ENCODE assay signal across 11 cellular contexts in the genomic region with DNA sequence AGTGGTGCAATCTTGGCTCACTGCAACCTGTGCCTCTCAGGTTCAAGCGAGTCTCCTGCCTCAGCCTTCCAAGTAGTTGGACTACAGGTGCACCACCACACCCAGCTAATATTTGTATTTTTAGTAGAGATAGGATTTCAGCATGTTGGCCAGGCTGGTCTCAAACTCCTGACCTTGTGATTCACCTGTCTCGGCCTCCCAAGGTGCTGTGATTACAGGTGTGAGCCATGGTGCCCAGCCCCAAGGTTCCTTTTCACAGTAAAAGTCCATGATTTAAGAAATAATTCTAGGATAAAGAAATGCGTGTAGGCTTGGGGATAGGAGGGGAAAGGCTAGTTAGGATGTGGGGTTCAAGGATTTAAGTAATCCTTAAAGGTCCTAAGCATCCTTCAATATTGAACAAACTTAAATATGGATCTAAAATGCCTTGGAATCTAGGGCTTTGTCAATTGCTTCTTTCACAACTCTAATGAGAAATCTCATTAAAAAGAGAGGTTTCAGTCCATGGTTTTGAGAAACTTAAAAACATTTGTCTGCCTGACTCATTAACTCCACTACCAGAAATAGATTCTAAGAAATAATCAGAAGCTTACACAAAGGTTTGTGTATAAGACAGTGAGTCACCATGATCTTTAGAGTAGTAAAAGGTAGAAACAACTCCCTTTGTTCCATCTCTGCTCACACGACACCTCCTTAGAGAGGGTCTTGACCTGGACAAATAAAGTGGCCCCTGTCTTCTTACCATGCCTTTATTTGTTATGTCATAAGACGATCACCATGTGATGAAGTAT.
A peak's percentile ranks its signal among the peaks of the same experiment; 100 is the strongest.
DNase-seq lines count a peak whose midpoint lies in the region; TF ChIP-seq lines count a peak whose summit lies in the region.
"Had no signal": no experiment of that assay in that cellular context is flagged by ENCODE, and none has a peak within 500 bp of the region (broad histone marks: within the 10 kb centered on the region; RNA-seq: fewer than 3 reads in every experiment).

No MANE protein-coding gene starts in this region.

- intact Hi-C loops in A673 (cut with micrococcal nuclease; ENCODE audit: unreplicated experiment): no loop called here

- H3K27me3 ChIP-seq in liver (ENCODE audit: control insufficient read depth in 4 of 4, insufficient read depth in 4 of 4, low read length in 3 of 4) (no peaks in the 10 kb centered on the region), A673 (replicated peaks; ENCODE audit: insufficient read depth, low read depth, low read length, poor library complexity) (no peaks in the 10 kb centered on the region)
- H3K27me3 ChIP-seq: sigmoid colon had no signal

- TF ChIP-seq CTCF in astrocyte of the spinal cord (IDR thresholded peaks at IDR 0.05; ENCODE audit: low read depth, low read length): no peak
- TF ChIP-seq CTCF in liver (IDR thresholded peaks at IDR 0.05; ENCODE audit: low read depth, low read length, missing input control): no peak
- no peak for TF ChIP-seq CTCF in A673 (conservative IDR thresholded peaks at IDR 0.05; ENCODE audit: low read depth, low read length)

- in situ Hi-C loops in astrocyte of the spinal cord (cut with HindIII; ENCODE audit: low sequenced_read_pairs): no loop called here

- 84% methylated on average over 5 of the region's 5 CpGs for WGBS in liver

- TF ChIP-seq RAD21 in liver (IDR thresholded peaks at IDR 0.05): no peak

- H3K36me3 ChIP-seq in liver (ENCODE audit: control insufficient read depth in 4 of 4, insufficient read depth in 3 of 4, low read depth in 1 of 4, low read length in 3 of 4) (no peaks in the 10 kb centered on the region), A673 (ENCODE audit: insufficient read depth, low read length, poor library complexity, severe bottlenecking) (no peaks in the 10 kb centered on the region)
- H3K36me3 ChIP-seq: sigmoid colon had no signal

- no peak overlapping the region for H3K4me3 ChIP-seq in astrocyte of the spinal cord (ENCODE audit: low read depth, low read length)
- H3K4me3 ChIP-seq in liver (ENCODE audit: low read depth in 1 of 3, low read length in 3 of 3): no peak overlapping the region
- H3K4me3 ChIP-seq in A673 (ENCODE audit: low read depth, low read length, poor library complexity, severe bottlenecking): no peak overlapping the region
- H3K4me3 ChIP-seq: sigmoid colon had no signal

- H3K27ac ChIP-seq in liver (ENCODE audit: low read depth in 1 of 2, low read length in 2 of 2): no peak overlapping the region
- no peak overlapping the region for H3K27ac ChIP-seq in A673 (ENCODE audit: low read depth, low read length, poor library complexity, severe bottlenecking)
- H3K27ac ChIP-seq: sigmoid colon had no signal

- no peak overlapping the region for H3K9ac ChIP-seq in liver (ENCODE audit: low read depth in 1 of 2, low read length in 2 of 2)

- POLR2A ChIA-PET in A673 (lab: Charles Lee; ENCODE audit: low non-redundant PET): no interaction called here

- no TSS peak for BruUV-seq in A673 (replicated peaks; lab: Mats Ljungman, UMichigan)

- H3K9me3 ChIP-seq in liver (ENCODE audit: control insufficient read depth in 4 of 4, low read length in 3 of 4) (no peaks in the 10 kb centered on the region), A673 (ENCODE audit: low read depth, low read length, poor library complexity, severe bottlenecking) (peaks cover 4% of the 10 kb centered on the region)
- H3K9me3 ChIP-seq: sigmoid colon had no signal

- H3K4me1 ChIP-seq in liver (ENCODE audit: control insufficient read depth in 4 of 4, insufficient read depth in 4 of 4, low read length in 3 of 4): peaks cover 5 to 23% (median 12%) of the 10 kb centered on the region in 4 donors
- H3K4me1 ChIP-seq in A673 (ENCODE audit: insufficient read depth, low read length, poor library complexity, severe bottlenecking): peaks cover 28% of the 10 kb centered on the region

- DNase-seq in CD1c-positive myeloid dendritic cell (ENCODE audit: extremely low spot score): peak; percentile 20
- peak; percentile 64 for DNase-seq in LHCN-M2 (ENCODE audit: low read depth)
- peak; percentile 77 for DNase-seq in astrocyte of the spinal cord (ENCODE audit: low read depth, low spot score)
- DNase-seq in A673 (ENCODE audit: low spot score): no peak
- DNase-seq in activated CD4-positive, alpha-beta T cell treated with anti-CD3 and anti-CD28 coated beads for 4 hours: no peak
- no peak for DNase-seq in NCI-H510A (lab: John Stamatoyannopoulos, UW)
- no peak for DNase-seq in NCI-H187 treated with DMSO at 0.1 percent for 48 hours (lab: John Stamatoyannopoulos, UW)
- DNase-seq: aorta, midbrain, sigmoid colon had no signal

- CTCF ChIA-PET in A673 (lab: Charles Lee): no interaction called here

TF ChIP-seq in liver, 16 proteins besides CTCF, POLR2A, EP300 and RAD21:
- no peak for TF ChIP-seq TAF1 (conservative IDR thresholded peaks at IDR 0.05)
- peak; percentile 7 for TF ChIP-seq ATF3 (IDR thresholded peaks at IDR 0.05)

Comparison
In these comparisons a context has a peak if more than half of its experiments do, and no peak if none do; other contexts are left out.
1. DNase-seq: peak in CD1c-positive myeloid dendritic cell (single experiment), LHCN-M2 (single experiment) and astrocyte of the spinal cord (single experiment); none in A673 (single experiment), activated CD4-positive, alpha-beta T cell treated with anti-CD3 and anti-CD28 coated beads for 4 hours (0 of 2), NCI-H510A (single experiment) and NCI-H187 treated with DMSO at 0.1 percent for 48 hours (single experiment).